In genomic region chr5:115166744-115167393, GRCh38 we compare ENCODE assay signal across 31 cellular contexts.
"Had no signal": no experiment of that assay in that cellular context is flagged by ENCODE, and none has a peak within 500 bp of the region (broad histone marks: within the 10 kb centered on the region; RNA-seq: fewer than 3 reads in every experiment).

No MANE protein-coding gene starts in this region.

- FAIRE-seq: bronchial epithelial cell, TTC549 had no signal

- H3K27me3 ChIP-seq: ascending aorta had no signal

- ATAC-seq: activated CD4-positive, alpha-beta T cell treated with anti-CD3 and anti-CD28 coated beads for 36 hours; activated CD4-positive, CD25-positive, alpha-beta regulatory T cell treated with anti-CD3 and anti-CD28 coated beads, Interleukin-2, amount 50 U/mL, for 24 hours; activated CD8-positive, alpha-beta memory T cell treated with anti-CD3 and anti-CD28 coated beads, Interleukin-2, amount 10 ng/mL, durations not matched to agents 7 days and 5 days; activated CD8-positive, alpha-beta T cell treated with anti-CD3 and anti-CD28 coated beads, Interleukin-2, amount 10 ng/mL, durations not matched to agents 7 days and 5 days; activated naive CD8-positive, alpha-beta T cell treated with anti-CD3 and anti-CD28 coated beads, Interleukin-2, amount 50 U/mL, for 24 hours had no signal

- DNase-seq: activated B cell treated with CpG ODN at 0.5 μM for 24 hours; activated CD4-positive, alpha-beta memory T cell treated with anti-CD3 and anti-CD28 coated beads, Interleukin-2, amount 10 ng/mL, durations not matched to agents 7 days and 5 days; activated CD4-positive, alpha-beta T cell treated with anti-CD3 and anti-CD28 coated beads for 1 hour; activated CD4-positive, alpha-beta T cell treated with anti-CD3 and anti-CD28 coated beads for 36 hours; activated CD4-positive, alpha-beta T cell treated with anti-CD3 and anti-CD28 coated beads for 48 hours; activated CD4-positive, alpha-beta T cell treated with anti-CD3 and anti-CD28 coated beads, Interleukin-2, amount 10 ng/mL, durations not matched to agents 7 days and 5 days; activated CD4-positive, alpha-beta T cell treated with anti-CD3 and anti-CD28 coated beads, Interleukin-2, amount 50 U/mL, for 48 hours; activated CD8-positive, alpha-beta memory T cell treated with anti-CD3 and anti-CD28 coated beads for 24 hours; activated CD8-positive, alpha-beta memory T cell treated with anti-CD3 and anti-CD28 coated beads, Interleukin-2, amount 10 ng/mL, durations not matched to agents 7 days and 5 days; activated CD8-positive, alpha-beta memory T cell treated with anti-CD3 and anti-CD28 coated beads, Interleukin-2, amount 50 U/mL, for 48 hours; activated CD8-positive, alpha-beta T cell treated with anti-CD3 and anti-CD28 coated beads, Interleukin-2, amount 10 ng/mL, durations not matched to agents 7 days and 5 days; activated effector memory CD4-positive, alpha-beta T cell treated with Interleukin-2 at 50 U/mL for 16 hours; activated gamma-delta T cell; activated naive CD4-positive, alpha-beta T cell treated with anti-CD3 and anti-CD28 coated beads, Interleukin-2, amount 10 ng/mL, durations not matched to agents 7 days and 5 days; activated naive CD4-positive, alpha-beta T cell treated with Interleukin-2 at 50 U/mL for 16 hours; activated naive CD8-positive, alpha-beta T cell treated with anti-CD3 and anti-CD28 coated beads, Interleukin-2, amount 10 ng/mL, durations not matched to agents 7 days and 5 days; activated naive CD8-positive, alpha-beta T cell treated with anti-CD3 and anti-CD28 coated beads, Interleukin-2, amount 50 U/mL, for 24 hours; activated T-cell treated with anti-CD3 and anti-CD28 coated beads, Interleukin-2, amount 50 U/mL, for 24 hours; activated T-cell treated with anti-CD3 and anti-CD28 coated beads, Interleukin-2, amount 50 U/mL, for 48 hours; amygdala; anterior cingulate cortex; caudate nucleus; cerebellar nuclear complex; T-helper 2 cell; T-helper 9 cell had no signal

- H3K27ac ChIP-seq: ascending aorta, cardiac muscle cell, VCaP had no signal

- H3K36me3 ChIP-seq: ascending aorta, cardiac muscle cell had no signal

- H3K4me3 ChIP-seq: ascending aorta, cardiac muscle cell had no signal

- H3K9me3 ChIP-seq: ascending aorta had no signal
